9 cellular contexts compared by ENCODE assay signal in genomic region chr5:142715291-142715690, GRCh38. TPM values are rescaled to one million over a fixed set of nuclear protein-coding genes. Genes with fewer than 3 reads are reported as not detected.
"Had no signal": no experiment of that assay in that cellular context is flagged by ENCODE, and none has a peak within 500 bp of the region (broad histone marks: within the 10 kb centered on the region; RNA-seq: fewer than 3 reads in every experiment).

No MANE protein-coding gene starts in this region.

- H3K27ac ChIP-seq: GM23248 had no signal

- H3K4me3 Mint-ChIP-seq: H9 had no signal

- DNase-seq: GM23248, H9, HCEC 1CT, IMR-90 had no signal

- FAIRE-seq: H1, H54, HTR-8/SVneo, K562 had no signal

- H3K4me3 ChIP-seq: GM23248, K562 had no signal

- H3K9ac ChIP-seq: GM23248 had no signal

- ATAC-seq: K562 had no signal

- H2AFZ ChIP-seq: GM23248 had no signal

RNA-seq across cellular contexts. Expression of gene FGF1, which starts 29.4 kb away (rescaled TPM):
- total RNA-seq: HT-29, K562 had no signal
- polyA plus RNA-seq: K562 had no signal
